In genomic region chr19:49441210-49441959, GRCh38 we compare ENCODE assay signal across 8 cellular contexts. TPM values are rescaled to one million over a fixed set of nuclear protein-coding genes. Genes with fewer than 3 reads are reported as not detected.
DNase-seq lines count a peak whose midpoint lies in the region; ATAC-seq and TF ChIP-seq lines count a peak whose summit lies in the region.

SLC17A7 (minus strand) TSS chr19:49441527; CDS start chr19:49441379, 148 bp downstream.

- H3K4me3 ChIP-seq in coronary artery, result peak within 1 kb of the TSS; percentile 80

- ATAC-seq in natural killer cell, result peak in 2 of 3 donors; percentile 17 to 20
- ATAC-seq in GM21529 (IDR thresholded peaks at IDR 0.05; ENCODE audit: unreplicated experiment), result no peak
- no peak for ATAC-seq in omental fat pad (ENCODE audit: low FRiP score)
- ATAC-seq in HG02588 (IDR thresholded peaks at IDR 0.05; ENCODE audit: unreplicated experiment), result no peak

- peaks cover 56 to 58% of the 10 kb centered on the region in 2 donors for H3K27me3 Mint-ChIP-seq in natural killer cell (ENCODE audit: low read depth in 2 of 2)

- H3K4me1 Mint-ChIP-seq in natural killer cell, result peaks cover 18 to 52% of the 10 kb centered on the region in 2 donors

- H3K27ac Mint-ChIP-seq in natural killer cell, result peak within 1 kb of the TSS in 1 of 2 donors; percentile 88

- H3K36me3 Mint-ChIP-seq in natural killer cell, result no peaks in the 10 kb centered on the region

- DNase-seq in activated T-cell treated with anti-CD3 and anti-CD28 coated beads for 48 hours (ENCODE audit: low read depth) (peak; percentile 56), activated T-cell treated with anti-CD3 and anti-CD28 coated beads for 4 hours (no peak), SK-MEL-5 (ENCODE audit: low read depth, low spot score) (peak; percentile 59), coronary artery (ENCODE audit: low spot score) (no peak), natural killer cell (no peak), omental fat pad (ENCODE audit: low spot score) (no peak)

- no peaks in the 10 kb centered on the region for H3K9me3 Mint-ChIP-seq in natural killer cell

- in situ Hi-C loops in SK-MEL-5 (cut with HindIII; ENCODE audit: low pct_unique_long_range_greater_than_20kb, low sequenced_read_pairs), result no loop called here

- no peak for TF ChIP-seq CTCF in coronary artery (IDR thresholded peaks at IDR 0.05)
- no peak for TF ChIP-seq CTCF in natural killer cell (IDR thresholded peaks at IDR 0.05)
- TF ChIP-seq CTCF in omental fat pad (IDR thresholded peaks at IDR 0.05), result no peak

- intact Hi-C loops in natural killer cell (cut with micrococcal nuclease), result no loop called here

- H3K4me3 Mint-ChIP-seq in natural killer cell, result peak within 1 kb of the TSS; percentile 83

- H3K27ac ChIP-seq in coronary artery, result peak within 1 kb of the TSS in 1 of 2 donors; percentile 90

RNA-seq across cellular contexts. Expression of gene SLC17A7, which starts in this region (rescaled TPM):
- total RNA-seq in SK-MEL-5 (2014; rRNA removed; shearing (Covaris generic)), result 1.2 TPM in 2 replicates
- polyA plus RNA-seq in SK-MEL-5 (2015; cell fraction: cytosol; rRNA removed), result 3.9 and 6.2 TPM in 2 replicates
- polyA plus RNA-seq in SK-MEL-5 (2015; cell fraction: nucleus; rRNA removed), result 1.9 and 3.3 TPM in 2 replicates
- total RNA-seq in natural killer cell, result not detected
- 1 to 10 TPM in 3 of 4 donors, under 1 TPM in 1; 0.48 to 6.3 (median 1.0) TPM for total RNA-seq in omental fat pad

Comparison
In these comparisons a context has a peak if more than half of its experiments do, and no peak if none do; other contexts are left out.
1. DNase-seq: peak in activated T-cell treated with anti-CD3 and anti-CD28 coated beads for 48 hours (single experiment) and SK-MEL-5 (single experiment); none in activated T-cell treated with anti-CD3 and anti-CD28 coated beads for 4 hours (single experiment), coronary artery (single experiment), natural killer cell (single experiment) and omental fat pad (single experiment).
2. Peak in ATAC-seq in natural killer cell; RNA of the gene not detected or under 1 TPM.